In the genomic region with DNA sequence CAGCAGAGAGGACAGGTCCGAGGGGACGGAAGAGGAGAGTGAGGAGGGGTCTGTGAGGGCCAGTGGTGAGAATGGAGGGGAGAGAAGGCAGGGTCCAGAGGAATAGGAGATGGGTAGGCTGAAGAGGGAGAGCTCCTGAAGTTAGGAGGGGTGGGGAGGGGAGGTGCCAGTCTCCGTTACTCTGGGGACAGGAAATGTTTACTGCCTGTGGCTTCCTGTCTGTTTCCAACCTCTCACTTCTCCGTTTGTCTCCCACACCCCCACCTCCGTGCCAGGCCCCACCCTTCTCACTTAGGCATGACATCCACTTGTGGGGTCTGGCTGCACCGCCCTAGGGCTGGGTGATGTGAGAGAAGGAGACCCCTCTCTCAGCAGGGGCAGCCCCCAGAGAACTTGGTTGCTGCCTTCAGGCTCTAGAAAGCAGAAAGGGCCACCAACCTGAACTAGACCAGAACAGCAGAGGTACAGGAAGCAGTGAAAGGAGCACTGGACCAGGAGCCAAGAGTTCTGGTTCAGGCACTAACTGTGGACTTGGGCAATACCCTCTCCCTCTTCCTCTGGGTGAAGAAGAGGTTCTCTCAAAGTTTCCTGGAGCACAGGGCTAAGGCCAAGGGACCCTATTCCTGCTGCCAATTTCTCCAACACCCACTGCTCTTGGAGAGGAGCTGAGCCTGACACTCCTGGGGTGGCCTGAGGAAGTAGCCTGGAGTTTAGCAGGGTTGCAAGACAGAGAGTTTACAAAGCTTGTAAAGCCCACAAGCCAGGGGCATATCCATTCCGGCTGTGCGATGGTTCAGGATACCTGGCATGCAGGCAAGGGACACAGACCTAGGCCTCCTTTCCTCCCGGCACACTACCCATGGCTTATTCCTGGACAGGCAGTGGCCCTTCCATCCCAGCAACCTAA, we compare ENCODE assay signal across 9 cellular contexts. TPM values are rescaled to one million over a fixed set of nuclear protein-coding genes. Genes with fewer than 3 reads are reported as not detected.
DNase-seq lines count a peak whose midpoint lies in the region; ATAC-seq and TF ChIP-seq lines count a peak whose summit lies in the region.
"Had no signal": no experiment of that assay in that cellular context is flagged by ENCODE, and none has a peak within 500 bp of the region (broad histone marks: within the 10 kb centered on the region; RNA-seq: fewer than 3 reads in every experiment).

No MANE protein-coding gene starts in this region.

- peaks cover 83% of the 10 kb centered on the region for H3K4me1 Mint-ChIP-seq in CD14-positive monocyte
- H3K4me1 Mint-ChIP-seq in activated CD4-positive, alpha-beta memory T cell treated with anti-CD3 and anti-CD28 coated beads for 36 hours (ENCODE audit: low read depth) = peaks cover 63% of the 10 kb centered on the region

- H3K27ac ChIP-seq in epithelial cell of prostate (peak overlapping the region; percentile 86), gastrocnemius medialis (peak overlapping the region; percentile 78 to 97 (median 88))

- CTCF ChIA-PET in activated CD4-positive, alpha-beta memory T cell treated with anti-CD3 and anti-CD28 coated beads for 36 hours (lab: Charles Lee) = interaction anchor here (1.1 to 14.5 kb wide), 6 partner anchors 13 to 114 kb away, joined by 3 to 319 read pairs (median 11); no protein-coding TSS in a partner anchor

- no peaks in the 10 kb centered on the region for H3K9me3 ChIP-seq in gastrocnemius medialis

- H3K27me3 ChIP-seq in gastrocnemius medialis = no peaks in the 10 kb centered on the region

- peak; percentile 86 for DNase-seq in CD14-positive monocyte (ENCODE audit: low spot score)
- peak; percentile 90 for DNase-seq in Jurkat, Clone E6-1 (ENCODE audit: low read depth, low spot score)
- DNase-seq in activated CD4-positive, alpha-beta memory T cell treated with anti-CD3 and anti-CD28 coated beads for 36 hours = peak; percentile 81
- DNase-seq in epithelial cell of prostate (ENCODE audit: low read depth, low spot score) = no peak
- DNase-seq in gastrocnemius medialis = peak in 1 of 2 donors; percentile 48
- no peak for DNase-seq in GM19238 (ENCODE audit: insufficient read length, low spot score)
- no peak for DNase-seq in putamen (ENCODE audit: low spot score)

- ATAC-seq in gastrocnemius medialis (no peak), HG03039 (IDR thresholded peaks at IDR 0.05; ENCODE audit: unreplicated experiment) (no peak)

- H3K36me3 ChIP-seq in gastrocnemius medialis = peaks cover 0 to 5% of the 10 kb centered on the region in 2 donors

- in situ Hi-C loops in gastrocnemius medialis (cut with MboI; ENCODE audit: low sequenced_read_pairs in 4 of 4) = no loop called here

- H3K36me3 Mint-ChIP-seq in CD14-positive monocyte = peaks cover 23 to 48% of the 10 kb centered on the region in 2 donors
- H3K36me3 Mint-ChIP-seq in activated CD4-positive, alpha-beta memory T cell treated with anti-CD3 and anti-CD28 coated beads for 36 hours = peaks cover 10% of the 10 kb centered on the region

- POLR2A ChIA-PET in activated CD4-positive, alpha-beta memory T cell treated with anti-CD3 and anti-CD28 coated beads for 36 hours (lab: Charles Lee) = interaction anchor here (0.7 to 1.0 kb wide), 2 partner anchors 26 to 134 kb away, joined by 3 read pairs; partner anchors contain the start of gene CBX5

- peaks cover 0 to 3% (median 0%) of the 10 kb centered on the region in 7 donors for H3K9me3 Mint-ChIP-seq in CD14-positive monocyte
- no peaks in the 10 kb centered on the region for H3K9me3 Mint-ChIP-seq in activated CD4-positive, alpha-beta memory T cell treated with anti-CD3 and anti-CD28 coated beads for 36 hours

- TF ChIP-seq POLR2A in gastrocnemius medialis (IDR thresholded peaks at IDR 0.05) = no peak

- TF ChIP-seq CTCF in CD14-positive monocyte (IDR thresholded peaks at IDR 0.05) = no peak
- no peak for TF ChIP-seq CTCF in gastrocnemius medialis (IDR thresholded peaks at IDR 0.05 in 4 of 5, conservative IDR thresholded peaks at IDR 0.05 in 1 of 5)

- peak overlapping the region; percentile 95 to 99 (median 99) for H3K27ac Mint-ChIP-seq in CD14-positive monocyte
- peak overlapping the region; percentile 96 for H3K27ac Mint-ChIP-seq in activated CD4-positive, alpha-beta memory T cell treated with anti-CD3 and anti-CD28 coated beads for 36 hours

- intact Hi-C loops in CD14-positive monocyte (cut with micrococcal nuclease) = no loop called here
- intact Hi-C loops in activated CD4-positive, alpha-beta memory T cell treated with anti-CD3 and anti-CD28 coated beads for 36 hours (cut with micrococcal nuclease) = loop anchor here (2.0 to 10.0 kb wide), 4 partner anchors 25 to 521 kb away; partner anchors contain the start of gene NCKAP1L
- intact Hi-C loops in gastrocnemius medialis (cut with DNase I; ENCODE audit: low total_unique reads) = no loop called here

- H3K4me3 Mint-ChIP-seq in CD14-positive monocyte = peak overlapping the region; percentile 77 to 90
- peak overlapping the region; percentile 64 for H3K4me3 Mint-ChIP-seq in activated CD4-positive, alpha-beta memory T cell treated with anti-CD3 and anti-CD28 coated beads for 36 hours

- peaks cover 0 to 2% (median 0%) of the 10 kb centered on the region in 3 donors for H3K27me3 Mint-ChIP-seq in CD14-positive monocyte (ENCODE audit: low read depth in 3 of 3)
- no peaks in the 10 kb centered on the region for H3K27me3 Mint-ChIP-seq in activated CD4-positive, alpha-beta memory T cell treated with anti-CD3 and anti-CD28 coated beads for 36 hours

- H3K4me1 ChIP-seq in gastrocnemius medialis = peaks cover 43 to 47% of the 10 kb centered on the region in 2 donors

- peak overlapping the region; percentile 47 for H3K4me3 ChIP-seq in Jurkat, Clone E6-1 (ENCODE audit: low read length)
- peak overlapping the region; percentile 12 to 35 (median 19) for H3K4me3 ChIP-seq in gastrocnemius medialis

RNA-seq across cellular contexts. Expression of gene ITGA5, which starts 5.5 kb away (rescaled TPM):
- polyA plus RNA-seq in CD14-positive monocyte = 10 to 100 TPM; 85.5 to 99.4 TPM
- polyA plus RNA-seq in Jurkat, Clone E6-1 (2012; ENCODE audit: insufficient read depth, insufficient read length) = 41.2 TPM
- total RNA-seq in activated CD4-positive, alpha-beta memory T cell treated with anti-CD3 and anti-CD28 coated beads for 36 hours = 10 to 100 TPM; 33.8 to 34.9 TPM
- 10 to 100 TPM; 26.5 to 34.1 (median 30.9) TPM for total RNA-seq in gastrocnemius medialis

RNA-seq across cellular contexts. Expression of gene ZNF385A, which starts 29.0 kb away (rescaled TPM):
- 10 to 100 TPM; 53.9 to 78.3 TPM for polyA plus RNA-seq in CD14-positive monocyte
- polyA plus RNA-seq in Jurkat, Clone E6-1 (2012; ENCODE audit: insufficient read depth, insufficient read length) = 2.7 TPM
- total RNA-seq in activated CD4-positive, alpha-beta memory T cell treated with anti-CD3 and anti-CD28 coated beads for 36 hours = 1 to 10 TPM; 1.3 TPM
- 10 to 100 TPM in 3 of 4 donors, 1 to 10 TPM in 1; 3.3 to 21.0 (median 18.3) TPM for total RNA-seq in gastrocnemius medialis

RNA-seq across cellular contexts. Expression of gene GPR84, which starts 49.3 kb away (rescaled TPM):
- 1 to 10 TPM; 2.4 to 5.6 TPM for polyA plus RNA-seq in CD14-positive monocyte
- polyA plus RNA-seq in Jurkat, Clone E6-1 (2012; ENCODE audit: insufficient read depth, insufficient read length) = not detected
- 1 to 10 TPM; 2.4 to 2.6 TPM for total RNA-seq in activated CD4-positive, alpha-beta memory T cell treated with anti-CD3 and anti-CD28 coated beads for 36 hours
- under 1 TPM in 2 of 4 donors, not detected in 2; 0.49 to 0.51 TPM for total RNA-seq in gastrocnemius medialis
- total RNA-seq: dermis microvascular lymphatic vessel endothelial cell had no signal

RNA-seq across cellular contexts. Expression of gene GTSF1, which starts 59.9 kb away (rescaled TPM):
- 1 to 10 TPM; 3.1 to 5.8 TPM for polyA plus RNA-seq in CD14-positive monocyte
- 23.7 TPM for polyA plus RNA-seq in Jurkat, Clone E6-1 (2012; ENCODE audit: insufficient read depth, insufficient read length)
- 10 to 100 TPM; 11.3 to 13.0 TPM for total RNA-seq in activated CD4-positive, alpha-beta memory T cell treated with anti-CD3 and anti-CD28 coated beads for 36 hours
- not detected for total RNA-seq in gastrocnemius medialis
- total RNA-seq: dermis microvascular lymphatic vessel endothelial cell had no signal

Comparison
In these comparisons a context has a peak if more than half of its experiments do, and no peak if none do; other contexts are left out.
1. DNase-seq: peak in CD14-positive monocyte (single experiment), Jurkat, Clone E6-1 (single experiment) and activated CD4-positive, alpha-beta memory T cell treated with anti-CD3 and anti-CD28 coated beads for 36 hours (single experiment); none in epithelial cell of prostate (single experiment), GM19238 (single experiment) and putamen (single experiment).